19 cellular contexts compared by ENCODE assay signal in genomic region chr10:57818522-57818921, GRCh38.
"Had no signal": no experiment of that assay in that cellular context is flagged by ENCODE, and none has a peak within 500 bp of the region (broad histone marks: within the 10 kb centered on the region; RNA-seq: fewer than 3 reads in every experiment).

No MANE protein-coding gene starts in this region.

- H3K36me3 ChIP-seq: esophagus squamous epithelium, sigmoid colon, spleen, upper lobe of left lung had no signal

- DNase-seq: activated CD4-positive, alpha-beta T cell treated with anti-CD3 and anti-CD28 coated beads for 48 hours; activated CD8-positive, alpha-beta memory T cell treated with anti-CD3 and anti-CD28 coated beads, Interleukin-2, amount 50 U/mL, for 4 hours; activated CD8-positive, alpha-beta T cell treated with anti-CD3 and anti-CD28 coated beads for 36 hours; activated gamma-delta T cell treated with Interleukin-2 at 50 U/mL for 16 hours; amygdala; body of pancreas; esophagus squamous epithelium; hippocampal formation; left ventricle myocardium superior; mesenchymal stem cell; naive thymus-derived CD8-positive, alpha-beta T cell; sigmoid colon; spleen; stimulated activated naive CD8-positive, alpha-beta T cell treated with anti-CD3 and anti-CD28 coated beads, Interleukin-15, amount 100 ng/mL, for 72 hours had no signal

- H3K4me1 ChIP-seq: body of pancreas, esophagus squamous epithelium, parathyroid adenoma, sigmoid colon, spleen, upper lobe of left lung had no signal

- H3K9ac ChIP-seq: parathyroid adenoma had no signal

- H3K27me3 ChIP-seq: body of pancreas, esophagus squamous epithelium, sigmoid colon, spleen, upper lobe of left lung had no signal

- H3K4me3 ChIP-seq: body of pancreas, coronary artery, esophagus squamous epithelium, sigmoid colon, spleen, upper lobe of left lung had no signal

- H3K9me3 ChIP-seq: body of pancreas, sigmoid colon, spleen, upper lobe of left lung had no signal

- H3K27ac ChIP-seq: body of pancreas, coronary artery, esophagus squamous epithelium, parathyroid adenoma, sigmoid colon, spleen, upper lobe of left lung had no signal

- FAIRE-seq: keratinocyte, TTC549 had no signal
